ENCODE assay signal across 9 cellular contexts in genomic region chr22:26553056-26553752, GRCh38. TPM values are rescaled to one million over a fixed set of nuclear protein-coding genes. Genes with fewer than 3 reads are reported as not detected.
DNase-seq lines count a peak whose midpoint lies in the region; ATAC-seq, FAIRE-seq and TF ChIP-seq lines count a peak whose summit lies in the region.
"Had no signal": no experiment of that assay in that cellular context is flagged by ENCODE, and none has a peak within 500 bp of the region (broad histone marks: within the 10 kb centered on the region; RNA-seq: fewer than 3 reads in every experiment).

No MANE protein-coding gene starts in this region.

- in situ Hi-C loops in HepG2 (cut with HindIII; ENCODE audit: extremely low pct_ligation_motif_present, low pct_unique_long_range_greater_than_20kb): no loop called here

- intact Hi-C loops in HepG2 (cut with micrococcal nuclease; ENCODE audit: unreplicated experiment): no loop called here

- H4K20me1 ChIP-seq in HepG2 (ENCODE audit: insufficient read depth, low read length): no peaks in the 10 kb centered on the region

- H3K4me1 ChIP-seq in HepG2 (ENCODE audit: insufficient read depth, low read length): peaks cover 15% of the 10 kb centered on the region

- no peak for TF ChIP-seq CTCF in HepG2 (CRISPR knock-in tag; IDR thresholded peaks at IDR 0.05)

- H3K79me2 ChIP-seq in HepG2 (ENCODE audit: insufficient read depth, low read length): no peaks in the 10 kb centered on the region

- TF ChIP-seq EP300 in HepG2 (IDR thresholded peaks at IDR 0.05; ENCODE audit: low read depth in 2 of 2, low read length in 2 of 2): no peak
- no peak for TF ChIP-seq EP300 in HepG2 (CRISPR knock-in tag; IDR thresholded peaks at IDR 0.05; ENCODE audit: borderline replicate concordance)

- DNase-seq in AG20443 (ENCODE audit: low spot score) (peak; percentile 87), HT1080 (ENCODE audit: low read depth) (peak; percentile 93), amniotic stem cell (lab: John Stamatoyannopoulos, UW) (peak; percentile 14), HepG2 (ENCODE audit: low spot score) (no peak), NCI-H1436 (lab: John Stamatoyannopoulos, UW) (no peak), NCI-H446 (lab: John Stamatoyannopoulos, UW) (no peak)
- DNase-seq in activated naive CD4-positive, alpha-beta T cell treated with anti-CD3 and anti-CD28 coated beads, Interleukin-2, amount 50 U/mL, for 16 hours: no peak
- DNase-seq: lower lobe of right lung had no signal

- H3K9ac ChIP-seq in HepG2 (ENCODE audit: insufficient read depth, low read depth, low read length): no peak overlapping the region

- no peak overlapping the region for H3K27ac ChIP-seq in HepG2 (ENCODE audit: extremely low read length, insufficient read depth, low read length)
- H3K27ac ChIP-seq: lower lobe of right lung had no signal

- no peak overlapping the region for H3K4me2 ChIP-seq in HepG2 (ENCODE audit: low read depth, low read length)

- H3K36me3 ChIP-seq in HepG2 (replicated peaks in 1 of 2; ENCODE audit: control insufficient read depth in 1 of 2, insufficient read depth in 2 of 2, low read length in 2 of 2): no peaks in the 10 kb centered on the region
- H3K36me3 ChIP-seq: lower lobe of right lung had no signal

- no peaks in the 10 kb centered on the region for H3K9me3 ChIP-seq in HepG2 (ENCODE audit: low read length)
- H3K9me3 ChIP-seq: lower lobe of right lung had no signal

- no peak for TF ChIP-seq RAD21 in HepG2 (CRISPR knock-in tag; IDR thresholded peaks at IDR 0.05)

- no peak for FAIRE-seq in HepG2 (lab: Jason Lieb, UNC)

- no TSS peak for BruUV-seq in HepG2 (replicated peaks; lab: Mats Ljungman, UMichigan)

- no peak overlapping the region for H2AFZ ChIP-seq in HepG2 (ENCODE audit: low read length)

- POLR2A ChIA-PET in HepG2 (lab: Yijun Ruan, JAX): no interaction called here

- WGBS in HepG2 (ENCODE audit: low lambda C conversion rate): 73% methylated on average over 7 of the region's 7 CpGs

- ATAC-seq in HepG2 (no peak), HG03039 (IDR thresholded peaks at IDR 0.05; ENCODE audit: unreplicated experiment) (no peak)
- ATAC-seq: lower lobe of right lung had no signal

- H3K4me3 ChIP-seq in HepG2 (replicated peaks in 1 of 3; ENCODE audit: insufficient read depth in 1 of 3, low read depth in 2 of 3, low read length in 3 of 3): no peak overlapping the region
- H3K4me3 ChIP-seq: lower lobe of right lung had no signal

- no peaks in the 10 kb centered on the region for H3K27me3 ChIP-seq in HepG2 (ENCODE audit: control insufficient read depth in 1 of 2, insufficient read depth in 2 of 2, low read length in 2 of 2)

- CTCF ChIA-PET in HepG2 (lab: Yijun Ruan, JAX; ENCODE audit: low intra/inter-chr PET ratio, low total read pairs): no interaction called here

- no peak for TF ChIP-seq POLR2A in HepG2 (IDR thresholded peaks at IDR 0.05; ENCODE audit: insufficient read depth in 1 of 2, low read depth in 2 of 2, low read length in 2 of 2)

TF ChIP-seq in HepG2, 621 proteins besides CTCF, POLR2A, EP300 and RAD21:
- TF ChIP-seq ZNF362 (CRISPR knock-in tag; IDR thresholded peaks at IDR 0.05; ENCODE audit: borderline replicate concordance): peak; percentile 54; the same call in 1 of the 2 replicates
- no peak for TF ChIP-seq ZNF777 (CRISPR knock-in tag; IDR thresholded peaks at IDR 0.05)
- TF ChIP-seq ZNF674 (CRISPR knock-in tag; IDR thresholded peaks at IDR 0.05; ENCODE audit: low read depth): no peak
- TF ChIP-seq ZFP91 (CRISPR knock-in tag; IDR thresholded peaks at IDR 0.05; ENCODE audit: borderline replicate concordance): peak; percentile 44
- TF ChIP-seq ZNF121 (CRISPR knock-in tag; IDR thresholded peaks at IDR 0.05): peak; percentile 32; the same call in 1 of the 2 replicates

RNA-seq across cellular contexts. Expression of gene TPST2, which starts 36.7 kb away (rescaled TPM):
- total RNA-seq in HT1080 (2014; rRNA removed; shearing (Covaris generic)): 42.6 and 50.1 TPM in 2 replicates
- polyA plus RNA-seq in HT1080 (2015; cell fraction: cytosol; rRNA removed): 39.2 and 40.2 TPM in 2 replicates
- polyA plus RNA-seq in HT1080 (2015; cell fraction: nucleus; rRNA removed): 22.5 and 28.3 TPM in 2 replicates
- 9.2 and 15.2 TPM in 2 replicates for total RNA-seq in HepG2 (2016; rRNA removed; fragmentation: Illumina TruSeq; extraction: Trizol)
- 10.0 and 10.4 TPM in 2 replicates for total RNA-seq in HepG2 (2016; cell fraction: cytosol; rRNA removed; fragmentation: Illumina TruSeq; extraction: Trizol; ENCODE audit: low read depth)
- 7.8 and 13.5 TPM in 2 replicates for total RNA-seq in HepG2 (2016; cell fraction: insoluble cytoplasmic fraction; rRNA removed; fragmentation: Illumina TruSeq; extraction: Trizol)
- total RNA-seq in HepG2 (2016; cell fraction: membrane; rRNA removed; fragmentation: Illumina TruSeq; extraction: Trizol): 17.6 and 23.3 TPM in 2 replicates
- total RNA-seq in HepG2 (2016; cell fraction: nucleus; rRNA removed; fragmentation: Illumina TruSeq; extraction: Trizol): 10.0 and 10.8 TPM in 2 replicates
- 23.8 and 29.5 TPM in 2 replicates for polyA plus RNA-seq in HepG2 (2011; rRNA removed)
- polyA plus RNA-seq in HepG2 (2011; cell fraction: cytosol; rRNA removed): 27.5 and 32.7 TPM in 2 replicates
- 21.6 and 24.3 TPM in 2 replicates for polyA plus RNA-seq in HepG2 (2011; cell fraction: nucleus; rRNA removed)
- 9.2 and 17.3 TPM in 2 replicates for polyA plus RNA-seq in HepG2 (2012)
- 13.1 and 15.0 TPM in 2 replicates for polyA plus RNA-seq in HepG2 (2016; cell fraction: cytosol; fragmentation: Illumina TruSeq; extraction: Trizol; ENCODE audit: low read depth)
- polyA plus RNA-seq in HepG2 (2016; cell fraction: insoluble cytoplasmic fraction; fragmentation: Illumina TruSeq; extraction: Trizol; ENCODE audit: low read depth): 10.0 and 11.2 TPM in 2 replicates
- 19.3 and 21.6 TPM in 2 replicates for polyA plus RNA-seq in HepG2 (2016; cell fraction: membrane; fragmentation: Illumina TruSeq; extraction: Trizol; ENCODE audit: low read depth)
- 16.7 and 18.4 TPM in 2 replicates for polyA plus RNA-seq in HepG2 (2016; cell fraction: nucleus; fragmentation: Illumina TruSeq; extraction: Trizol; ENCODE audit: insufficient read depth, low read depth)
- polyA minus RNA-seq in HepG2 (2011; rRNA and poly(A)+ RNA removed; ENCODE audit: low replicate concordance): 13.6 and 45.9 TPM in 2 replicates
- 10.1 and 10.6 TPM in 2 replicates for polyA minus RNA-seq in HepG2 (2011; cell fraction: cytosol; rRNA and poly(A)+ RNA removed)
- 11.7 and 12.1 TPM in 2 replicates for polyA minus RNA-seq in HepG2 (2011; cell fraction: nucleus; rRNA and poly(A)+ RNA removed)

RNA-seq across cellular contexts. Expression of gene TFIP11, which starts 40.9 kb away (rescaled TPM):
- total RNA-seq in HT1080 (2014; rRNA removed; shearing (Covaris generic)): 41.9 and 44.7 TPM in 2 replicates
- 18.2 and 20.1 TPM in 2 replicates for polyA plus RNA-seq in HT1080 (2015; cell fraction: cytosol; rRNA removed)
- polyA plus RNA-seq in HT1080 (2015; cell fraction: nucleus; rRNA removed): 68.2 and 71.1 TPM in 2 replicates
- total RNA-seq in HepG2 (2016; rRNA removed; fragmentation: Illumina TruSeq; extraction: Trizol): 20.8 and 22.8 TPM in 2 replicates
- total RNA-seq in HepG2 (2016; cell fraction: cytosol; rRNA removed; fragmentation: Illumina TruSeq; extraction: Trizol; ENCODE audit: low read depth): 2.5 and 2.8 TPM in 2 replicates
- 20.2 and 22.6 TPM in 2 replicates for total RNA-seq in HepG2 (2016; cell fraction: insoluble cytoplasmic fraction; rRNA removed; fragmentation: Illumina TruSeq; extraction: Trizol)
- 4.9 and 5.7 TPM in 2 replicates for total RNA-seq in HepG2 (2016; cell fraction: membrane; rRNA removed; fragmentation: Illumina TruSeq; extraction: Trizol)
- total RNA-seq in HepG2 (2016; cell fraction: nucleus; rRNA removed; fragmentation: Illumina TruSeq; extraction: Trizol): 17.0 and 24.6 TPM in 2 replicates
- polyA plus RNA-seq in HepG2 (2011; rRNA removed): 15.4 and 18.4 TPM in 2 replicates
- 11.9 and 14.9 TPM in 2 replicates for polyA plus RNA-seq in HepG2 (2011; cell fraction: cytosol; rRNA removed)
- polyA plus RNA-seq in HepG2 (2011; cell fraction: nucleus; rRNA removed): 19.7 and 24.6 TPM in 2 replicates
- polyA plus RNA-seq in HepG2 (2012): 11.8 and 16.2 TPM in 2 replicates
- 0.94 and 1.1 TPM in 2 replicates for polyA plus RNA-seq in HepG2 (2016; cell fraction: cytosol; fragmentation: Illumina TruSeq; extraction: Trizol; ENCODE audit: low read depth)
- 16.1 and 16.3 TPM in 2 replicates for polyA plus RNA-seq in HepG2 (2016; cell fraction: insoluble cytoplasmic fraction; fragmentation: Illumina TruSeq; extraction: Trizol; ENCODE audit: low read depth)
- 1.7 and 2.2 TPM in 2 replicates for polyA plus RNA-seq in HepG2 (2016; cell fraction: membrane; fragmentation: Illumina TruSeq; extraction: Trizol; ENCODE audit: low read depth)
- 22.2 and 27.8 TPM in 2 replicates for polyA plus RNA-seq in HepG2 (2016; cell fraction: nucleus; fragmentation: Illumina TruSeq; extraction: Trizol; ENCODE audit: insufficient read depth, low read depth)
- 32.9 and 35.2 TPM in 2 replicates for polyA minus RNA-seq in HepG2 (2011; rRNA and poly(A)+ RNA removed; ENCODE audit: low replicate concordance)
- 11.9 and 15.1 TPM in 2 replicates for polyA minus RNA-seq in HepG2 (2011; cell fraction: cytosol; rRNA and poly(A)+ RNA removed)
- 30.3 and 31.2 TPM in 2 replicates for polyA minus RNA-seq in HepG2 (2011; cell fraction: nucleus; rRNA and poly(A)+ RNA removed)

Comparison
In these comparisons a context has a peak if more than half of its experiments do, and no peak if none do; other contexts are left out.
1. DNase-seq: peak in AG20443 (single experiment), HT1080 (single experiment) and amniotic stem cell (single experiment); none in HepG2 (single experiment), NCI-H1436 (single experiment), activated naive CD4-positive, alpha-beta T cell treated with anti-CD3 and anti-CD28 coated beads, Interleukin-2, amount 50 U/mL, for 16 hours (single experiment) and NCI-H446 (0 of 2).